ENCODE assay signal across 8 cellular contexts in the genomic region with DNA sequence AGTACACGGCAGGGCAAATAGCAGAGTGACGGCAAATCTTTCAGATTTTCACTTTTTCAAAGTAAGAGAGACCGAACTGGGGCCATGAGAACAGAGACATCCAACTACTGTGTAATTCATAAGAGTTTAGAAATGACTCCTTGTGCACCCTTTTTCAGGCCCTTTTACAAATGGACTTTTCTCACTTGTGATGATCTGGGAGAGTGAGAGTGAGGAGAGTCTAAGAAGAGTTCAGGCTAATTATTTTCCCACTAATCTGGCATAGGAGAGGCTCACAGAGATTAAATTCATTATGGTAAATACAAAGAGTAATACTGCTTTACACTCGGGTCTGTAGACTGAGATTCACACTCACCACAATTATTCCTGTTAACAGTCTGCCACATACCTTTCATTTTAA. TPM values are rescaled to one million over a fixed set of nuclear protein-coding genes. Genes with fewer than 3 reads are reported as not detected.
DNase-seq lines count a peak whose midpoint lies in the region; ATAC-seq and TF ChIP-seq lines count a peak whose summit lies in the region.

No MANE protein-coding gene starts in this region.

- peaks cover 16% of the 10 kb centered on the region for H3K36me3 Mint-ChIP-seq in activated naive CD8-positive, alpha-beta T cell treated with anti-CD3 and anti-CD28 coated beads, Interleukin-2, amount 10 ng/mL, durations not matched to agents 7 days and 5 days
- H3K36me3 Mint-ChIP-seq in memory B cell: peaks cover 2% of the 10 kb centered on the region

- H3K36me3 ChIP-seq in right atrium auricular region (peaks cover 10% of the 10 kb centered on the region), uterus (no peaks in the 10 kb centered on the region)

- H3K4me3 ChIP-seq in right atrium auricular region: peak overlapping the region; percentile 93 to 94
- no peak overlapping the region for H3K4me3 ChIP-seq in uterus

- no peaks in the 10 kb centered on the region for H3K9me3 ChIP-seq in right atrium auricular region
- no peaks in the 10 kb centered on the region for H3K9me3 ChIP-seq in uterus

- intact Hi-C loops in Right ventricle myocardium superior (cut with DNase I): loop anchor here (2.0 kb wide), 1 partner anchor 68 kb away; the partner anchor contains the start of gene MAT2B
- intact Hi-C loops in uterus (cut with DNase I; ENCODE audit: low total_unique reads): no loop called here

- TF ChIP-seq CTCF in right atrium auricular region (IDR thresholded peaks at IDR 0.05) (no peak), uterus (IDR thresholded peaks at IDR 0.05) (no peak)

- peaks cover 13% of the 10 kb centered on the region for H3K27me3 Mint-ChIP-seq in activated naive CD8-positive, alpha-beta T cell treated with anti-CD3 and anti-CD28 coated beads, Interleukin-2, amount 10 ng/mL, durations not matched to agents 7 days and 5 days
- H3K27me3 Mint-ChIP-seq in memory B cell: no peaks in the 10 kb centered on the region

- H3K27ac ChIP-seq in right atrium auricular region (peak overlapping the region; percentile 94), uterus (peak overlapping the region; percentile 83 to 90)

- peak overlapping the region; percentile 94 for H3K4me3 Mint-ChIP-seq in activated naive CD8-positive, alpha-beta T cell treated with anti-CD3 and anti-CD28 coated beads, Interleukin-2, amount 10 ng/mL, durations not matched to agents 7 days and 5 days
- peak overlapping the region; percentile 91 for H3K4me3 Mint-ChIP-seq in memory B cell

- H3K27me3 ChIP-seq in right atrium auricular region (no peaks in the 10 kb centered on the region), uterus (no peaks in the 10 kb centered on the region)

- POLR2A ChIA-PET in activated naive CD8-positive, alpha-beta T cell treated with anti-CD3 and anti-CD28 coated beads, Interleukin-2, amount 10 ng/mL, durations not matched to agents 7 days and 5 days (lab: Charles Lee): no interaction called here

- peak overlapping the region; percentile 85 for H3K27ac Mint-ChIP-seq in activated naive CD8-positive, alpha-beta T cell treated with anti-CD3 and anti-CD28 coated beads, Interleukin-2, amount 10 ng/mL, durations not matched to agents 7 days and 5 days
- H3K27ac Mint-ChIP-seq in memory B cell: peak overlapping the region; percentile 85

- H3K4me1 ChIP-seq in right atrium auricular region: peaks cover 0 to 25% of the 10 kb centered on the region in 2 donors
- H3K4me1 ChIP-seq in uterus: peaks cover 0 to 4% of the 10 kb centered on the region in 2 donors

- no peak for TF ChIP-seq POLR2A in uterus (IDR thresholded peaks at IDR 0.05)

- H3K9me3 Mint-ChIP-seq in activated naive CD8-positive, alpha-beta T cell treated with anti-CD3 and anti-CD28 coated beads, Interleukin-2, amount 10 ng/mL, durations not matched to agents 7 days and 5 days: no peaks in the 10 kb centered on the region
- H3K9me3 Mint-ChIP-seq in memory B cell: no peaks in the 10 kb centered on the region

- H3K4me1 Mint-ChIP-seq in activated naive CD8-positive, alpha-beta T cell treated with anti-CD3 and anti-CD28 coated beads, Interleukin-2, amount 10 ng/mL, durations not matched to agents 7 days and 5 days: peaks cover 36% of the 10 kb centered on the region
- H3K4me1 Mint-ChIP-seq in memory B cell: peaks cover 8% of the 10 kb centered on the region

- DNase-seq in right atrium auricular region (ENCODE audit: low spot score): no peak
- DNase-seq in Right ventricle myocardium superior: no peak
- DNase-seq in activated naive CD8-positive, alpha-beta T cell treated with anti-CD3 and anti-CD28 coated beads, Interleukin-2, amount 10 ng/mL, durations not matched to agents 7 days and 5 days: no peak
- DNase-seq in memory B cell (ENCODE audit: low spot score in 2 of 2): no peak
- no peak for DNase-seq in uterus
- DNase-seq in stimulated activated CD4-positive, alpha-beta T cell treated with anti-CD3 and anti-CD28 coated beads, Interleukin-2, amount 100 ng/mL, for 24 hours: no peak
- no peak for DNase-seq in NCI-H2171 (lab: John Stamatoyannopoulos, UW)
- no peak for DNase-seq in NCI-H2227 (lab: John Stamatoyannopoulos, UW; ENCODE audit: unreplicated experiment)

- ATAC-seq in Right ventricle myocardium superior (ENCODE audit: poor library complexity) (no peak), memory B cell (ENCODE audit: low read depth) (no peak)
- ATAC-seq in activated naive CD8-positive, alpha-beta T cell treated with anti-CD3 and anti-CD28 coated beads, Interleukin-2, amount 10 ng/mL, durations not matched to agents 7 days and 5 days (ENCODE audit: low read depth): no peak

RNA-seq across cellular contexts. Expression of gene CCNG1, which starts 0.9 kb away (rescaled TPM):
- 10 to 100 TPM; 58.8 to 90.1 TPM for total RNA-seq in right atrium auricular region
- total RNA-seq in Right ventricle myocardium superior: 86.8 TPM
- total RNA-seq in activated naive CD8-positive, alpha-beta T cell treated with anti-CD3 and anti-CD28 coated beads, Interleukin-2, amount 10 ng/mL, durations not matched to agents 7 days and 5 days: 100 to 1,000 TPM; 138 to 144 TPM
- total RNA-seq in uterus: 100 to 1,000 TPM in 3 of 4 donors, 10 to 100 TPM in 1; 83.5 to 210 (median 141) TPM

RNA-seq across cellular contexts. Expression of gene NUDCD2, which starts 23.4 kb away (rescaled TPM):
- 1 to 10 TPM; 2.0 to 2.5 TPM for total RNA-seq in right atrium auricular region
- total RNA-seq in Right ventricle myocardium superior: 12.9 TPM
- 10 to 100 TPM; 36.2 to 37.1 TPM for total RNA-seq in activated naive CD8-positive, alpha-beta T cell treated with anti-CD3 and anti-CD28 coated beads, Interleukin-2, amount 10 ng/mL, durations not matched to agents 7 days and 5 days
- total RNA-seq in uterus: 10 to 100 TPM in 2 of 4 donors, 1 to 10 TPM in 2; 7.6 to 24.8 (median 9.8) TPM

RNA-seq across cellular contexts. Expression of gene HMMR, which starts 23.9 kb away (rescaled TPM):
- total RNA-seq in right atrium auricular region: 1 to 10 TPM in 1 of 2 donors, under 1 TPM in 1; 0.43 to 2.0 TPM
- 0.54 TPM for total RNA-seq in Right ventricle myocardium superior
- 10 to 100 TPM; 50.5 to 54.5 TPM for total RNA-seq in activated naive CD8-positive, alpha-beta T cell treated with anti-CD3 and anti-CD28 coated beads, Interleukin-2, amount 10 ng/mL, durations not matched to agents 7 days and 5 days
- total RNA-seq in uterus: 10 to 100 TPM in 1 of 4 donors, not detected in 3; 13.8 TPM

Comparison
In these comparisons a context has a peak if more than half of its experiments do, and no peak if none do; other contexts are left out.
1. H3K4me3 ChIP-seq: peak in right atrium auricular region (2 of 2); none in uterus (0 of 2).